In the genomic region with DNA sequence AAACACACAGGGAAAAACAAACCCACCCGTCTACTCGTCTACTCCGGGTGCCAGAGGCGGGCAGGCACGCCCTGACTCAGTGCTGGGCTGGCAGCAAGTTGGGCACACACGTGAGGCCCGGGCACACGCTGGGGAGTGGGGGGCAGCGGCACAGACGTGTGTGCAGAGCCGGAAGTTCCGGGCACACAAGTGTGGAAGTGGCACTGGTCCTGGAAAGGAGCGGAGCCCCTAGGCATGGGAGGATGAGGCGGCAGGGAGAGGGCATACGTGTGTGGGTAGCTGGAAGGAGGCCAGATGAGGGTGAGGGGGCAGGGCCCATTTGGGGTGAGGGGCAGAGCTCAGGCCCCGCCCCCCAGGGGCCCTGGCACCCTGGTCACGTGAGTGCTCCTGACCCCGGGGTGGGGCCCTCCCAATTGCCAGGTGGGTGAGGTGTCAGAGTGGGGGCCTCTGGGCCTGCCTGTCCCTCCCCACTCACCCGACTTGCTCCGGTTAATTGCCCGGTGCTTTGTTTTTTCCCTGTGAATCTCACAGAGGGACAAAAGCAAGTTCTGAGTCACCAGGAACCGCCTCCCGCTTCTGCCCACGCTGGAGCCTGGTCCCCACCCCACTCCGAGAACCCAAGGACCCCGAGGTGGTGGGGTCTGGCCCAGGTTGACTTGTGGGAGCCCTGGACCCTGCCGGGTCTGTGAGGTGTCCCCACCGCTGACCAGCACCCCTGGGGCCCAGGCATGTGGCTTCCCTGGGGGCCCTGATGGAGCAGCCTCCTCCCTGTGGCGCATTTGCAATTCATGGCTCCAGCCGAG, we compare ENCODE assay signal across 10 cellular contexts.
DNase-seq lines count a peak whose midpoint lies in the region; ATAC-seq, FAIRE-seq and TF ChIP-seq lines count a peak whose summit lies in the region.
"Had no signal": no experiment of that assay in that cellular context is flagged by ENCODE, and none has a peak within 500 bp of the region (broad histone marks: within the 10 kb centered on the region; RNA-seq: fewer than 3 reads in every experiment).

No MANE protein-coding gene starts in this region.

- H4K20me1 ChIP-seq in astrocyte (ENCODE audit: insufficient read depth, low read length): no peaks in the 10 kb centered on the region

- H3K9me3 ChIP-seq in astrocyte (ENCODE audit: insufficient read depth, low read depth, low read length) (no peaks in the 10 kb centered on the region), left lung (no peaks in the 10 kb centered on the region), upper lobe of left lung (no peaks in the 10 kb centered on the region)

- ATAC-seq in left lung: peak; percentile 76
- ATAC-seq in upper lobe of left lung (ENCODE audit: low FRiP score in 2 of 2): peak; percentile 39 to 78
- ATAC-seq in stimulated activated effector memory CD8-positive, alpha-beta T cell treated with anti-CD3 and anti-CD28 coated beads, Interleukin-12 subunit alpha, Interleukin-12 subunit beta, amount 100 ng/mL, for 72 hours: no peak
- ATAC-seq in HG02588 (IDR thresholded peaks at IDR 0.05; ENCODE audit: unreplicated experiment): no peak

- 69 to 75% methylated on average over 21 to 30 of the region's 30 CpGs for WGBS in upper lobe of left lung, 2 donors

- no peak overlapping the region for H3K4me3 ChIP-seq in astrocyte (ENCODE audit: insufficient read depth, low read depth, low read length)
- H3K4me3 ChIP-seq in left lung: peak overlapping the region in 1 of 2 donors; percentile 3
- H3K4me3 ChIP-seq in upper lobe of left lung: peak overlapping the region in 3 of 4 donors; percentile 12 to 19 (median 13)

- H3K27ac Mint-ChIP-seq in astrocyte (ENCODE audit: unreplicated experiment): peak overlapping the region; percentile 66
- no peak overlapping the region for H3K27ac Mint-ChIP-seq in stimulated activated effector memory CD8-positive, alpha-beta T cell treated with anti-CD3 and anti-CD28 coated beads, Interleukin-12 subunit alpha, Interleukin-12 subunit beta, amount 100 ng/mL, for 72 hours

- H3K4me1 ChIP-seq in astrocyte (ENCODE audit: insufficient read depth, low read length): peaks cover 23% of the 10 kb centered on the region
- peaks cover 6 to 18% of the 10 kb centered on the region in 2 donors for H3K4me1 ChIP-seq in left lung
- H3K4me1 ChIP-seq in upper lobe of left lung: peaks cover 5 to 41% (median 20%) of the 10 kb centered on the region in 4 donors

- DNase-seq in NCI-H1436 (lab: John Stamatoyannopoulos, UW) (peak; percentile 48), NCI-H1436 treated with DMSO at 0.1 percent for 48 hours (lab: John Stamatoyannopoulos, UW) (no peak), astrocyte (ENCODE audit: low read depth) (peak; percentile 21), left lung (peak; percentile 53 to 83), upper lobe of left lung (peak; percentile 58 to 85), NCI-H146 (lab: John Stamatoyannopoulos, UW) (no peak)
- DNase-seq in stimulated activated effector memory CD8-positive, alpha-beta T cell treated with anti-CD3 and anti-CD28 coated beads, Interleukin-12 subunit alpha, Interleukin-12 subunit beta, amount 100 ng/mL, for 72 hours (ENCODE audit: low spot score in 2 of 2): no peak
- DNase-seq: NCI-H2171 treated with DMSO at 0.1 percent for 48 hours had no signal

- H3K4me2 ChIP-seq in astrocyte (ENCODE audit: low read length): peak overlapping the region; percentile 68

- no peak overlapping the region for H3K27ac ChIP-seq in astrocyte (ENCODE audit: low read depth, low read length)
- H3K27ac ChIP-seq in left lung: peak overlapping the region; percentile 65 to 80
- peak overlapping the region; percentile 27 to 81 (median 64) for H3K27ac ChIP-seq in upper lobe of left lung

- peak overlapping the region; percentile 53 for H2AFZ ChIP-seq in astrocyte (ENCODE audit: low read depth, low read length)

- H3K4me3 Mint-ChIP-seq in astrocyte (ENCODE audit: unreplicated experiment): no peak overlapping the region
- no peak overlapping the region for H3K4me3 Mint-ChIP-seq in stimulated activated effector memory CD8-positive, alpha-beta T cell treated with anti-CD3 and anti-CD28 coated beads, Interleukin-12 subunit alpha, Interleukin-12 subunit beta, amount 100 ng/mL, for 72 hours

- H3K27me3 ChIP-seq in astrocyte (ENCODE audit: insufficient read depth, low read length) (no peaks in the 10 kb centered on the region), left lung (peaks cover 0 to 28% of the 10 kb centered on the region in 2 donors), upper lobe of left lung (no peaks in the 10 kb centered on the region)

- H3K9ac ChIP-seq in astrocyte (ENCODE audit: low read length): no peak overlapping the region

- peaks cover 14% of the 10 kb centered on the region for H3K27me3 Mint-ChIP-seq in astrocyte (ENCODE audit: low read depth, unreplicated experiment)

- H3K4me1 Mint-ChIP-seq in astrocyte (ENCODE audit: low read depth, unreplicated experiment): peaks cover 10% of the 10 kb centered on the region
- H3K4me1 Mint-ChIP-seq in stimulated activated effector memory CD8-positive, alpha-beta T cell treated with anti-CD3 and anti-CD28 coated beads, Interleukin-12 subunit alpha, Interleukin-12 subunit beta, amount 100 ng/mL, for 72 hours: peaks cover 24% of the 10 kb centered on the region

- no peaks in the 10 kb centered on the region for H3K79me2 ChIP-seq in astrocyte (ENCODE audit: insufficient read depth, low read length)

- TF ChIP-seq CTCF in astrocyte (IDR thresholded peaks at IDR 0.05; ENCODE audit: insufficient read depth, low read depth, low read length) (no peak), left lung (IDR thresholded peaks at IDR 0.05) (no peak), upper lobe of left lung (IDR thresholded peaks at IDR 0.05) (no peak)

- no peaks in the 10 kb centered on the region for H3K9me3 Mint-ChIP-seq in astrocyte (ENCODE audit: unreplicated experiment)
- no peaks in the 10 kb centered on the region for H3K9me3 Mint-ChIP-seq in stimulated activated effector memory CD8-positive, alpha-beta T cell treated with anti-CD3 and anti-CD28 coated beads, Interleukin-12 subunit alpha, Interleukin-12 subunit beta, amount 100 ng/mL, for 72 hours

- TF ChIP-seq POLR2A in upper lobe of left lung (IDR thresholded peaks at IDR 0.05): peak in 1 of 4 donors; percentile 8

- intact Hi-C loops in left lung (cut with DNase I): no loop called here

- no peaks in the 10 kb centered on the region for H3K36me3 Mint-ChIP-seq in astrocyte (ENCODE audit: low read depth, unreplicated experiment)
- no peaks in the 10 kb centered on the region for H3K36me3 Mint-ChIP-seq in stimulated activated effector memory CD8-positive, alpha-beta T cell treated with anti-CD3 and anti-CD28 coated beads, Interleukin-12 subunit alpha, Interleukin-12 subunit beta, amount 100 ng/mL, for 72 hours

- H3K36me3 ChIP-seq in astrocyte (ENCODE audit: insufficient read depth, low read length) (no peaks in the 10 kb centered on the region), left lung (no peaks in the 10 kb centered on the region), upper lobe of left lung (no peaks in the 10 kb centered on the region)

- no peak for FAIRE-seq in astrocyte (lab: Jason Lieb, UNC)
- FAIRE-seq: colon had no signal

- no peak for TF ChIP-seq EP300 in upper lobe of left lung (IDR thresholded peaks at IDR 0.05)

Comparison
In these comparisons a context has a peak if more than half of its experiments do, and no peak if none do; other contexts are left out.
1. DNase-seq: peak in NCI-H1436 (single experiment), astrocyte (single experiment), left lung (2 of 2) and upper lobe of left lung (2 of 2); none in NCI-H1436 treated with DMSO at 0.1 percent for 48 hours (single experiment), stimulated activated effector memory CD8-positive, alpha-beta T cell treated with anti-CD3 and anti-CD28 coated beads, Interleukin-12 subunit alpha, Interleukin-12 subunit beta, amount 100 ng/mL, for 72 hours (0 of 2) and NCI-H146 (single experiment).
2. ATAC-seq: peak in left lung (single experiment) and upper lobe of left lung (2 of 2); none in stimulated activated effector memory CD8-positive, alpha-beta T cell treated with anti-CD3 and anti-CD28 coated beads, Interleukin-12 subunit alpha, Interleukin-12 subunit beta, amount 100 ng/mL, for 72 hours (single experiment) and HG02588 (single experiment).